1 cellular context compared by ENCODE assay signal in genomic region chr1:28249013-28249870, GRCh38.
TF ChIP-seq lines count a peak whose summit lies in the region.

No MANE protein-coding gene starts in this region.

TF ChIP-seq in HepG2, 621 proteins besides CTCF, POLR2A, EP300 and RAD21 (continued from another document):
- no peak for TF ChIP-seq E2F1 (CRISPR knock-in tag; IDR thresholded peaks at IDR 0.05)
